ENCODE assay signal across 20 cellular contexts in genomic region chr9:128580731-128581130, GRCh38. TPM values are rescaled to one million over a fixed set of nuclear protein-coding genes. Genes with fewer than 3 reads are reported as not detected.
DNase-seq lines count a peak whose midpoint lies in the region; ATAC-seq and TF ChIP-seq lines count a peak whose summit lies in the region.
"Had no signal": no experiment of that assay in that cellular context is flagged by ENCODE, and none has a peak within 500 bp of the region (broad histone marks: within the 10 kb centered on the region; RNA-seq: fewer than 3 reads in every experiment).

No MANE protein-coding gene starts in this region.

- H3K4me2 ChIP-seq in GM23338 (no peak overlapping the region), trophoblast cell (ENCODE audit: low read length) (no peak overlapping the region)
- H3K4me2 ChIP-seq: BLaER1 had no signal

- no peak overlapping the region for H4K12ac ChIP-seq in trophoblast cell (ENCODE audit: low read depth, low read length)

- H3K27ac Mint-ChIP-seq in activated CD4-positive, alpha-beta T cell treated with anti-CD3 and anti-CD28 coated beads for 36 hours = peak overlapping the region; percentile 24
- H3K27ac Mint-ChIP-seq in GM23338 (no peak overlapping the region), chondrocyte (ENCODE audit: unreplicated experiment) (peak overlapping the region; percentile 36)
- H3K27ac Mint-ChIP-seq: B cell; CD4-positive, CD25-positive, alpha-beta regulatory T cell; CD8-positive, alpha-beta T cell; HFFc6 had no signal

- intact Hi-C loops in activated CD4-positive, alpha-beta T cell treated with anti-CD3 and anti-CD28 coated beads for 36 hours (cut with DNase I, micrococcal nuclease) = no loop called here

- peaks cover 6% of the 10 kb centered on the region for H3F3A ChIP-seq in GM23338 (replicated peaks; ENCODE audit: low read depth)

- peaks cover 79% of the 10 kb centered on the region for H3K36me3 Mint-ChIP-seq in activated CD4-positive, alpha-beta T cell treated with anti-CD3 and anti-CD28 coated beads for 36 hours (ENCODE audit: low read depth)
- peaks cover 94% of the 10 kb centered on the region for H3K36me3 Mint-ChIP-seq in GM23338 (ENCODE audit: low read depth)
- peaks cover 76% of the 10 kb centered on the region for H3K36me3 Mint-ChIP-seq in chondrocyte (ENCODE audit: low read depth)

- no peaks in the 10 kb centered on the region for H3K27me3 Mint-ChIP-seq in activated CD4-positive, alpha-beta T cell treated with anti-CD3 and anti-CD28 coated beads for 36 hours
- H3K27me3 Mint-ChIP-seq in GM23338 (ENCODE audit: insufficient read depth, low read depth, poor library complexity) = peaks cover 1% of the 10 kb centered on the region
- no peaks in the 10 kb centered on the region for H3K27me3 Mint-ChIP-seq in chondrocyte (ENCODE audit: low read depth)
- H3K27me3 Mint-ChIP-seq: B cell; CD4-positive, CD25-positive, alpha-beta regulatory T cell had no signal

- POLR2A ChIA-PET in activated CD4-positive, alpha-beta T cell treated with anti-CD3 and anti-CD28 coated beads for 36 hours (lab: Charles Lee) = no interaction called here

- no peaks in the 10 kb centered on the region for H3K27me3 ChIP-seq in GM23338 (ENCODE audit: insufficient read depth)
- no peaks in the 10 kb centered on the region for H3K27me3 ChIP-seq in trophoblast cell (ENCODE audit: insufficient read depth, low read length)
- H3K27me3 ChIP-seq: BLaER1 had no signal

- TF ChIP-seq CTCF in GM23338 (conservative IDR thresholded peaks at IDR 0.05; ENCODE audit: low read depth in 2 of 2) (no peak), chondrocyte (IDR thresholded peaks at IDR 0.05) (no peak), coronary artery (IDR thresholded peaks at IDR 0.05) (no peak)

- H2BK5ac ChIP-seq in trophoblast cell (ENCODE audit: low read depth, low read length, poor library complexity) = no peak overlapping the region

- H3K4me3 ChIP-seq in GM23338 (no peak overlapping the region), trophoblast cell (ENCODE audit: low read depth, low read length) (no peak overlapping the region), coronary artery (no peak overlapping the region)
- H3K4me3 ChIP-seq: BLaER1, HAP-1 had no signal

- H2BK12ac ChIP-seq in trophoblast cell (ENCODE audit: low read length) = no peak overlapping the region

- CTCF ChIA-PET in activated CD4-positive, alpha-beta T cell treated with anti-CD3 and anti-CD28 coated beads for 36 hours (lab: Charles Lee) = interaction anchor here (0.6 kb wide), 1 partner anchor 711 kb away, joined by 4 read pairs; no protein-coding TSS in a partner anchor

- H3K36me3 ChIP-seq in GM23338 (ENCODE audit: insufficient read depth) = peaks cover 81% of the 10 kb centered on the region
- H3K36me3 ChIP-seq in trophoblast cell (ENCODE audit: control insufficient read depth in 1 of 2, insufficient read depth in 2 of 2, low read length in 2 of 2) = peaks cover 44 to 78% of the 10 kb centered on the region in 2 experiments

- no peaks in the 10 kb centered on the region for H3K9me3 Mint-ChIP-seq in activated CD4-positive, alpha-beta T cell treated with anti-CD3 and anti-CD28 coated beads for 36 hours (ENCODE audit: low read depth)
- H3K9me3 Mint-ChIP-seq in GM23338 (no peaks in the 10 kb centered on the region), chondrocyte (ENCODE audit: low read depth) (no peaks in the 10 kb centered on the region)
- H3K9me3 Mint-ChIP-seq: CD4-positive, CD25-positive, alpha-beta regulatory T cell; CD8-positive, alpha-beta T cell; HFFc6 had no signal

- H2BK120ac ChIP-seq in trophoblast cell (ENCODE audit: insufficient read depth, low read length, poor library complexity) = no peak overlapping the region

- H3K79me2 ChIP-seq in GM23338 (replicated peaks; ENCODE audit: insufficient read depth) = no peaks in the 10 kb centered on the region
- H3K79me2 ChIP-seq in trophoblast cell (ENCODE audit: control insufficient read depth, insufficient read depth, low read length, poor library complexity) = no peaks in the 10 kb centered on the region

- H3K18ac ChIP-seq in trophoblast cell (ENCODE audit: low read length) = no peak overlapping the region

- ATAC-seq in activated CD4-positive, alpha-beta T cell treated with anti-CD3 and anti-CD28 coated beads for 36 hours = no peak
- no peak for ATAC-seq in GM23338
- no peak for ATAC-seq in HG03159 (IDR thresholded peaks at IDR 0.05; ENCODE audit: unreplicated experiment)
- no peak for ATAC-seq in GM21423 (IDR thresholded peaks at IDR 0.05; ENCODE audit: unreplicated experiment)
- ATAC-seq: CD8-positive, alpha-beta T cell had no signal

- no peak overlapping the region for H4K91ac ChIP-seq in trophoblast cell (ENCODE audit: low read depth, low read length)

- no peak overlapping the region for H4K8ac ChIP-seq in trophoblast cell (ENCODE audit: low read depth, low read length)

- no peak overlapping the region for H3K14ac ChIP-seq in trophoblast cell (ENCODE audit: low read length)

- no peak overlapping the region for H3K4me3 Mint-ChIP-seq in activated CD4-positive, alpha-beta T cell treated with anti-CD3 and anti-CD28 coated beads for 36 hours
- H3K4me3 Mint-ChIP-seq in GM23338 = no peak overlapping the region
- no peak overlapping the region for H3K4me3 Mint-ChIP-seq in chondrocyte (ENCODE audit: unreplicated experiment)
- H3K4me3 Mint-ChIP-seq: B cell; CD4-positive, CD25-positive, alpha-beta regulatory T cell; CD8-positive, alpha-beta T cell; HFFc6 had no signal

- peaks cover 25% of the 10 kb centered on the region; the same call in 1 of the 2 replicates for H4K20me1 ChIP-seq in GM23338 (replicated peaks; ENCODE audit: insufficient read depth)

- H3K79me1 ChIP-seq in trophoblast cell (ENCODE audit: low read length) = no peaks in the 10 kb centered on the region

- DNase-seq in activated CD4-positive, alpha-beta T cell treated with anti-CD3 and anti-CD28 coated beads for 36 hours = no peak
- no peak for DNase-seq in activated CD4-positive, alpha-beta T cell treated with anti-CD3 and anti-CD28 coated beads for 48 hours
- DNase-seq in GM23338 (ENCODE audit: low spot score) (no peak), chondrocyte (ENCODE audit: low spot score) (no peak), trophoblast cell (peak; percentile 68 to 72), coronary artery (ENCODE audit: low spot score) (no peak)
- DNase-seq: Caco-2; CD4-positive, CD25-positive, alpha-beta regulatory T cell; CD8-positive, alpha-beta T cell; DMS153; DND-41; GOT3; HFFc6 had no signal

- no peak overlapping the region for H3K4ac ChIP-seq in trophoblast cell (ENCODE audit: low read depth, low read length)

- H3K4me1 ChIP-seq in GM23338 (ENCODE audit: insufficient read depth) = no peaks in the 10 kb centered on the region
- H3K4me1 ChIP-seq in trophoblast cell (ENCODE audit: control insufficient read depth in 1 of 2, insufficient read depth in 2 of 2, low read length in 2 of 2) = no peaks in the 10 kb centered on the region
- H3K4me1 ChIP-seq: BLaER1, Caco-2, HAP-1 had no signal

- H2AK5ac ChIP-seq in trophoblast cell (ENCODE audit: low read length) = no peak overlapping the region

- H3K9me2 ChIP-seq in GM23338 (ENCODE audit: insufficient read depth) = no peaks in the 10 kb centered on the region

- H3K9me3 ChIP-seq in trophoblast cell (ENCODE audit: insufficient read depth, low read depth, low read length) = no peaks in the 10 kb centered on the region
- H3K9me3 ChIP-seq: BLaER1, Caco-2, HAP-1 had no signal

- H2AFZ ChIP-seq in GM23338 (no peak overlapping the region), trophoblast cell (ENCODE audit: insufficient read depth, low read length, poor library complexity) (no peak overlapping the region)

- no peaks in the 10 kb centered on the region for H3K4me1 Mint-ChIP-seq in activated CD4-positive, alpha-beta T cell treated with anti-CD3 and anti-CD28 coated beads for 36 hours
- H3K4me1 Mint-ChIP-seq in GM23338 = no peaks in the 10 kb centered on the region
- H3K4me1 Mint-ChIP-seq in chondrocyte (ENCODE audit: low read depth) = peaks cover 12% of the 10 kb centered on the region
- H3K4me1 Mint-ChIP-seq: B cell had no signal

- H3K23ac ChIP-seq in trophoblast cell (ENCODE audit: low read length) = no peak overlapping the region

- H3K27ac ChIP-seq in GM23338 (ENCODE audit: low read depth) (no peak overlapping the region), trophoblast cell (ENCODE audit: low read depth, low read length) (no peak overlapping the region), coronary artery (no peak overlapping the region)
- H3K27ac ChIP-seq: 22Rv1, BLaER1, C4-2B had no signal

- no CpG with 5 or more reads among the region's 10 CpGs for WGBS in trophoblast cell (ENCODE audit: extremely low coverage, insufficient coverage, insufficient read length)

- H3K9ac ChIP-seq in trophoblast cell (ENCODE audit: low read length) = no peak overlapping the region
- H3K9ac ChIP-seq: BLaER1 had no signal

TF ChIP-seq in GM23338, 12 proteins besides CTCF, POLR2A, EP300 and RAD21 (continues in another document):
- TF ChIP-seq STAT1 (IDR thresholded peaks at IDR 0.05; ENCODE audit: unreplicated experiment) = no peak

RNA-seq across cellular contexts. Expression of gene SPTAN1, which starts 28.3 kb away (rescaled TPM):
- 100 to 1,000 TPM; 192 to 269 TPM for total RNA-seq in activated CD4-positive, alpha-beta T cell treated with anti-CD3 and anti-CD28 coated beads for 36 hours
- 160 and 195 TPM in 2 replicates for total RNA-seq in GM23338 (2014; rRNA removed; shearing (Covaris generic))
- 98.3 and 108 TPM in 2 replicates for polyA plus RNA-seq in GM23338 (2016; fragmentation: Nextera tagmentation; extraction: Ambion mirVana)
- 376 to 419 TPM (median 378 TPM) in 3 replicates for total RNA-seq in chondrocyte
- 114 and 119 TPM in 2 replicates for polyA plus RNA-seq in trophoblast cell (2013)

Comparison
In these comparisons a context has a peak if more than half of its experiments do, and no peak if none do; other contexts are left out.
1. DNase-seq: peak in trophoblast cell (2 of 2); none in activated CD4-positive, alpha-beta T cell treated with anti-CD3 and anti-CD28 coated beads for 36 hours (single experiment), activated CD4-positive, alpha-beta T cell treated with anti-CD3 and anti-CD28 coated beads for 48 hours (single experiment), GM23338 (single experiment), chondrocyte (single experiment) and coronary artery (single experiment).